ENCODE assay signal across 17 cellular contexts in genomic region chr20:60046860-60047259, GRCh38.
A peak's percentile ranks its signal among the peaks of the same experiment; 100 is the strongest.
DNase-seq lines count a peak whose midpoint lies in the region; ATAC-seq and TF ChIP-seq lines count a peak whose summit lies in the region.
"Had no signal": no experiment of that assay in that cellular context is flagged by ENCODE, and none has a peak within 500 bp of the region (broad histone marks: within the 10 kb centered on the region; RNA-seq: fewer than 3 reads in every experiment).

No MANE protein-coding gene starts in this region.

- H3K4me1 Mint-ChIP-seq in H9, result peaks cover 0 to 2% of the 10 kb centered on the region in 2 experiments; a peak in 1 of 4 replicates
- peaks cover 4% of the 10 kb centered on the region for H3K4me1 Mint-ChIP-seq in neural crest cell

- H3K4me3 Mint-ChIP-seq in H9, result no peak overlapping the region
- H3K4me3 Mint-ChIP-seq in neural crest cell, result no peak overlapping the region

- no peaks in the 10 kb centered on the region for H3K79me2 ChIP-seq in H9 (ENCODE audit: insufficient read depth, low read length)

- WGBS in H9 (ENCODE audit: extremely low coverage, insufficient read length, low lambda C conversion rate), result no CpG with 5 or more reads among the region's 8 CpGs
- WGBS in tibial nerve, 2 donors, result 90 to 91% methylated on average over 8 of the region's 8 CpGs
- WGBS in thyroid gland, 2 donors, result 85 to 93% methylated on average over 8 of the region's 8 CpGs

- no peaks in the 10 kb centered on the region for H4K20me1 ChIP-seq in H9 (ENCODE audit: control insufficient read depth, insufficient read depth, insufficient read length)

- no peak overlapping the region for H4K5ac ChIP-seq in H9 (ENCODE audit: insufficient read length, low read depth, low read length)

- H3K27ac Mint-ChIP-seq in H9 (no peak overlapping the region), neural crest cell (ENCODE audit: unreplicated experiment) (peak overlapping the region; percentile 46)
- H3K27ac Mint-ChIP-seq: IgD-negative memory B cell had no signal

- no peak overlapping the region for H2BK12ac ChIP-seq in H9 (ENCODE audit: insufficient read length, low read depth, low read length)

- H3K4ac ChIP-seq in H9 (ENCODE audit: low read depth, low read length), result no peak overlapping the region

- no peak overlapping the region for H3K23ac ChIP-seq in H9 (ENCODE audit: insufficient read length, low read depth, low read length)

- no peak overlapping the region for H2AFZ ChIP-seq in H9 (ENCODE audit: low read length)

- no peak overlapping the region for H3K4me2 ChIP-seq in H9 (ENCODE audit: insufficient read depth, insufficient read length, low read length)

- no peak overlapping the region for H3T11ph ChIP-seq in H9 (ENCODE audit: low read length)

- no peak overlapping the region for H2BK120ac ChIP-seq in H9 (ENCODE audit: low read depth, low read length, poor library complexity, severe bottlenecking)

- intact Hi-C loops in thyroid gland (cut with DNase I), result no loop called here

- H3K9me3 ChIP-seq in H9 (ENCODE audit: control insufficient read depth, low read depth, low read length) (no peaks in the 10 kb centered on the region), SJSA1 (replicated peaks) (no peaks in the 10 kb centered on the region), tibial nerve (no peaks in the 10 kb centered on the region), thyroid gland (no peaks in the 10 kb centered on the region)

- H4K8ac ChIP-seq in H9 (replicated peaks; ENCODE audit: insufficient read length, low read depth, low read length), result no peak overlapping the region

- H3K4me1 ChIP-seq in H9 (ENCODE audit: insufficient read depth, low read length) (no peaks in the 10 kb centered on the region), SJSA1 (replicated peaks) (peaks cover 75% of the 10 kb centered on the region), tibial nerve (peaks cover 0 to 14% (median 3%) of the 10 kb centered on the region in 4 donors), thyroid gland (no peaks in the 10 kb centered on the region)

- H3K9me3 Mint-ChIP-seq in H9, result no peaks in the 10 kb centered on the region
- H3K9me3 Mint-ChIP-seq in neural crest cell, result no peaks in the 10 kb centered on the region

- no peak overlapping the region for H3K56ac ChIP-seq in H9 (ENCODE audit: insufficient read length, low read depth, low read length)

- no peak overlapping the region for H2BK15ac ChIP-seq in H9 (ENCODE audit: low read depth, low read length)

- TF ChIP-seq EP300 in tibial nerve (IDR thresholded peaks at IDR 0.05), result no peak

- ATAC-seq in GM18868 (IDR thresholded peaks at IDR 0.05; ENCODE audit: unreplicated experiment), result no peak

- TF ChIP-seq CTCF in H9 (conservative IDR thresholded peaks at IDR 0.05) (no peak), neural crest cell (conservative IDR thresholded peaks at IDR 0.05) (no peak), tibial nerve (IDR thresholded peaks at IDR 0.05) (no peak), thyroid gland (IDR thresholded peaks at IDR 0.05) (no peak)

- H3K36me3 ChIP-seq in SJSA1, result no peaks in the 10 kb centered on the region
- no peaks in the 10 kb centered on the region for H3K36me3 ChIP-seq in tibial nerve
- H3K36me3 ChIP-seq in thyroid gland, result no peaks in the 10 kb centered on the region

- no peaks in the 10 kb centered on the region for H3K79me1 ChIP-seq in H9 (ENCODE audit: insufficient read depth, low read depth, low read length, poor library complexity, severe bottlenecking)

- H3K23me2 ChIP-seq in H9 (ENCODE audit: insufficient read length, low read depth, low read length, poor library complexity, severe bottlenecking), result no peaks in the 10 kb centered on the region

- TF ChIP-seq POLR2A in tibial nerve (IDR thresholded peaks at IDR 0.05) (no peak), thyroid gland (IDR thresholded peaks at IDR 0.05) (no peak)

- no peak overlapping the region for H2BK5ac ChIP-seq in H9 (ENCODE audit: insufficient read length, low read length)

- H3K27ac ChIP-seq in H9 (ENCODE audit: insufficient read length, low read depth, low read length) (no peak overlapping the region), SJSA1 (peak overlapping the region; percentile 41; the same call in 1 of the 2 replicates), tibial nerve (peak overlapping the region in 3 of 4 donors; percentile 36 to 73 (median 67)), thyroid gland (no peak overlapping the region)
- H3K27ac ChIP-seq: C4-2B had no signal

- no peak overlapping the region for H4K91ac ChIP-seq in H9 (ENCODE audit: insufficient read length, low read depth, low read length)

- H2BK20ac ChIP-seq in H9 (ENCODE audit: low read depth, low read length, poor library complexity, severe bottlenecking), result no peak overlapping the region

- H3K9ac ChIP-seq in H9 (ENCODE audit: extremely low read depth, insufficient read length, low read length), result no peak overlapping the region

- H3K4me3 ChIP-seq in SJSA1, result no peak overlapping the region
- no peak overlapping the region for H3K4me3 ChIP-seq in tibial nerve
- no peak overlapping the region for H3K4me3 ChIP-seq in thyroid gland (replicated peaks in 1 of 3)

- H3K27me3 ChIP-seq in H9 (ENCODE audit: insufficient read depth, low read length), result no peaks in the 10 kb centered on the region
- no peaks in the 10 kb centered on the region for H3K27me3 ChIP-seq in SJSA1 (replicated peaks)
- H3K27me3 ChIP-seq in tibial nerve, result peaks cover 0 to 12% of the 10 kb centered on the region in 2 donors
- H3K27me3 ChIP-seq in thyroid gland, result no peaks in the 10 kb centered on the region

- no peak overlapping the region for H3K18ac ChIP-seq in H9 (ENCODE audit: insufficient read length, low read depth, low read length)

- H3K14ac ChIP-seq in H9 (ENCODE audit: insufficient read depth, low read length), result no peak overlapping the region

- no peak overlapping the region for H2AK5ac ChIP-seq in H9 (ENCODE audit: insufficient read length, low read length)

- peaks cover under 1% of the 10 kb centered on the region for H3K27me3 Mint-ChIP-seq in H9 (ENCODE audit: low read depth)
- peaks cover under 1% of the 10 kb centered on the region for H3K27me3 Mint-ChIP-seq in neural crest cell (ENCODE audit: low read depth)

- peak; percentile 5 for DNase-seq in H9
- no peak for DNase-seq in SJSA1 (ENCODE audit: low read depth in 1 of 2, low spot score in 2 of 2)
- DNase-seq in neural crest cell (ENCODE audit: low read depth, low spot score), result no peak
- no peak for DNase-seq in tibial nerve (ENCODE audit: low spot score in 2 of 2)
- DNase-seq in activated CD4-positive, CD25-positive, alpha-beta regulatory T cell (lab: John Stamatoyannopoulos, UW), result no peak
- DNase-seq in NCI-H1092 (lab: John Stamatoyannopoulos, UW), result no peak
- no peak for DNase-seq in thyroid gland
- DNase-seq: DMS53, EL, NCI-H1417, NCI-H1694 treated with DMSO at 0.1 percent for 48 hours, NCI-H446, NCI-H526, Right ventricle myocardium superior had no signal

- H3K36me3 Mint-ChIP-seq in H9 (ENCODE audit: insufficient read depth in 1 of 3, low read depth in 3 of 3), result no peaks in the 10 kb centered on the region; a peak in 1 of 7 replicates
- peaks cover 5% of the 10 kb centered on the region for H3K36me3 Mint-ChIP-seq in neural crest cell (ENCODE audit: low read depth)
- H3K36me3 Mint-ChIP-seq: IgD-negative memory B cell had no signal

Comparison
In these comparisons a context has a peak if more than half of its experiments do, and no peak if none do; other contexts are left out.
1. H3K27ac ChIP-seq: peak in SJSA1 (single experiment) and tibial nerve (3 of 4); none in H9 (single experiment) and thyroid gland (0 of 3).